Comparison of ENCODE assay signal across 15 cellular contexts in genomic region chr1:182262425-182262824, GRCh38.
DNase-seq lines count a peak whose midpoint lies in the region; ATAC-seq and TF ChIP-seq lines count a peak whose summit lies in the region.
"Had no signal": no experiment of that assay in that cellular context is flagged by ENCODE, and none has a peak within 500 bp of the region (broad histone marks: within the 10 kb centered on the region; RNA-seq: fewer than 3 reads in every experiment).

No MANE protein-coding gene starts in this region.

- no peak for TF ChIP-seq CTCF in progenitor cell of endocrine pancreas (IDR thresholded peaks at IDR 0.05; ENCODE audit: unreplicated experiment)

- no peak for ATAC-seq in central memory CD8-positive, alpha-beta T cell (replicated peaks; ENCODE audit: extremely low read depth, poor library complexity, severe bottlenecking)
- ATAC-seq: Panc1, Right ventricle myocardium inferior, SK-N-SH treated with all-trans-retinoic acid at 6 μM for 48 hours had no signal

- H3K27ac Mint-ChIP-seq in central memory CD8-positive, alpha-beta T cell (ENCODE audit: low read depth), result peak overlapping the region; percentile 76
- H3K27ac Mint-ChIP-seq in progenitor cell of endocrine pancreas, result no peak overlapping the region

- no peaks in the 10 kb centered on the region for H3K27me3 Mint-ChIP-seq in central memory CD8-positive, alpha-beta T cell
- no peaks in the 10 kb centered on the region for H3K27me3 Mint-ChIP-seq in progenitor cell of endocrine pancreas
- H3K27me3 Mint-ChIP-seq: CD4-positive, alpha-beta memory T cell had no signal

- peak; percentile 9 for DNase-seq in CMK (ENCODE audit: low read depth)
- DNase-seq in KG1 (lab: John Stamatoyannopoulos, UW), result peak; percentile 30
- DNase-seq in SKM-1 treated with dmso at 0.1 percent for 144 hours (lab: John Stamatoyannopoulos, UW; ENCODE audit: unreplicated experiment), result peak; percentile 8
- no peak for DNase-seq in central memory CD8-positive, alpha-beta T cell (ENCODE audit: low spot score in 2 of 2)
- DNase-seq in NCI-H1930 (lab: John Stamatoyannopoulos, UW), result no peak
- DNase-seq in progenitor cell of endocrine pancreas (ENCODE audit: low spot score, unreplicated experiment), result no peak
- DNase-seq in activated gamma-delta T cell treated with Interleukin-2 at 50 U/mL for 16 hours, result no peak
- DNase-seq: CD4-positive, alpha-beta memory T cell; DMS79 treated with DMSO at 0.1 percent for 48 hours; NCI-H1092; NCI-H1694 treated with DMSO at 0.1 percent for 48 hours; NCI-H446 had no signal

- H3K36me3 Mint-ChIP-seq in central memory CD8-positive, alpha-beta T cell (ENCODE audit: insufficient read depth), result no peaks in the 10 kb centered on the region
- no peaks in the 10 kb centered on the region for H3K36me3 Mint-ChIP-seq in progenitor cell of endocrine pancreas (ENCODE audit: insufficient read depth)
- H3K36me3 Mint-ChIP-seq: CD4-positive, alpha-beta memory T cell had no signal

- H3K4me3 Mint-ChIP-seq in central memory CD8-positive, alpha-beta T cell, result no peak overlapping the region
- H3K4me3 Mint-ChIP-seq in progenitor cell of endocrine pancreas (ENCODE audit: low read depth), result no peak overlapping the region

- H3K4me1 Mint-ChIP-seq in central memory CD8-positive, alpha-beta T cell, result peaks cover 45% of the 10 kb centered on the region
- H3K4me1 Mint-ChIP-seq in progenitor cell of endocrine pancreas (ENCODE audit: low read depth), result peaks cover 10% of the 10 kb centered on the region

- no peaks in the 10 kb centered on the region for H3K9me3 Mint-ChIP-seq in central memory CD8-positive, alpha-beta T cell
- H3K9me3 Mint-ChIP-seq in progenitor cell of endocrine pancreas (ENCODE audit: low read depth), result no peaks in the 10 kb centered on the region

Comparison
In these comparisons a context has a peak if more than half of its experiments do, and no peak if none do; other contexts are left out.
1. DNase-seq: peak in CMK (single experiment), KG1 (single experiment) and SKM-1 treated with dmso at 0.1 percent for 144 hours (single experiment); none in central memory CD8-positive, alpha-beta T cell (0 of 2), NCI-H1930 (0 of 2), progenitor cell of endocrine pancreas (single experiment) and activated gamma-delta T cell treated with Interleukin-2 at 50 U/mL for 16 hours (single experiment).